Comparison of ENCODE assay signal across 9 cellular contexts in genomic region chr2:8882094-8882493, GRCh38. TPM values are rescaled to one million over a fixed set of nuclear protein-coding genes. Genes with fewer than 3 reads are reported as not detected.
DNase-seq lines count a peak whose midpoint lies in the region; ATAC-seq, FAIRE-seq and TF ChIP-seq lines count a peak whose summit lies in the region.
"Had no signal": no experiment of that assay in that cellular context is flagged by ENCODE, and none has a peak within 500 bp of the region (broad histone marks: within the 10 kb centered on the region; RNA-seq: fewer than 3 reads in every experiment).

No MANE protein-coding gene starts in this region.

- H3K27ac ChIP-seq in heart left ventricle: no peak overlapping the region

- no peaks in the 10 kb centered on the region for H3K9me3 ChIP-seq in heart left ventricle

- ATAC-seq in heart left ventricle: no peak
- ATAC-seq in HG03521 (IDR thresholded peaks at IDR 0.05; ENCODE audit: unreplicated experiment): no peak

- H3K36me3 ChIP-seq in heart left ventricle: peaks cover 0 to 23% (median 0%) of the 10 kb centered on the region in 9 donors

- no peak for DNase-seq in D721Med (ENCODE audit: insufficient read length, low spot score)
- peak; percentile 12 for DNase-seq in HuH-7 (ENCODE audit: low spot score)
- peak; percentile 19 for DNase-seq in astrocyte of the hippocampus (ENCODE audit: low read depth, low spot score)
- DNase-seq in kidney tubule cell (ENCODE audit: low spot score): peak; percentile 42
- DNase-seq in DMS79 treated with DMSO at 0.1 percent for 48 hours (lab: John Stamatoyannopoulos, UW): no peak
- no peak for DNase-seq in heart left ventricle
- no peak for DNase-seq in activated gamma-delta T cell (lab: John Stamatoyannopoulos, UW)
- DNase-seq: amniotic stem cell had no signal

- no peaks in the 10 kb centered on the region for H3K27me3 ChIP-seq in heart left ventricle

- no peak for FAIRE-seq in D721Med (lab: Jason Lieb, UNC)

- 76 to 83% (median 78%) methylated on average over 5 of the region's 5 CpGs for WGBS in heart left ventricle, 4 donors

- no peak for TF ChIP-seq POLR2A in heart left ventricle (IDR thresholded peaks at IDR 0.05)

- intact Hi-C loops in heart left ventricle (cut with DNase I): loop anchor here in 1 of 10 donors (10.0 kb wide), 1 partner anchor 453 kb away; no protein-coding TSS in a partner anchor

- H3K4me3 ChIP-seq in heart left ventricle: no peak overlapping the region

- H3K4me1 ChIP-seq in heart left ventricle: peaks cover 0 to 8% (median 0%) of the 10 kb centered on the region in 12 donors

- peak; percentile 29 for TF ChIP-seq CTCF in D721Med (IDR thresholded peaks at IDR 0.05; ENCODE audit: insufficient read depth, missing control alignments)
- no peak for TF ChIP-seq CTCF in heart left ventricle (IDR thresholded peaks at IDR 0.05)

RNA-seq across cellular contexts. Expression of gene KIDINS220, which starts 44.7 kb away (rescaled TPM):
- total RNA-seq in heart left ventricle: 100 to 1,000 TPM in 1 of 9 donors, 10 to 100 TPM in 8; 56.5 to 108 (median 80.2) TPM
- polyA plus RNA-seq in heart left ventricle: 10 to 100 TPM; 22.7 to 38.4 TPM

Comparison
In these comparisons a context has a peak if more than half of its experiments do, and no peak if none do; other contexts are left out.
1. DNase-seq: peak in HuH-7 (single experiment), astrocyte of the hippocampus (single experiment) and kidney tubule cell (single experiment); none in D721Med (single experiment), DMS79 treated with DMSO at 0.1 percent for 48 hours (single experiment), heart left ventricle (0 of 5) and activated gamma-delta T cell (single experiment).